Comparison of ENCODE assay signal across 10 cellular contexts in genomic region chr17:30323262-30323894, GRCh38. TPM values are rescaled to one million over a fixed set of nuclear protein-coding genes. Genes with fewer than 3 reads are reported as not detected.
A peak's percentile ranks its signal among the peaks of the same experiment; 100 is the strongest.
DNase-seq lines count a peak whose midpoint lies in the region; ATAC-seq and TF ChIP-seq lines count a peak whose summit lies in the region.
"Had no signal": no experiment of that assay in that cellular context is flagged by ENCODE, and none has a peak within 500 bp of the region (broad histone marks: within the 10 kb centered on the region; RNA-seq: fewer than 3 reads in every experiment).

No MANE protein-coding gene starts in this region.

- no peaks in the 10 kb centered on the region for H3K9me3 ChIP-seq in BE2C
- H3K9me3 ChIP-seq: colonic mucosa had no signal

- peaks cover 19% of the 10 kb centered on the region for H3K4me1 Mint-ChIP-seq in activated CD8-positive, alpha-beta memory T cell treated with anti-CD3 and anti-CD28 coated beads, Interleukin-2, amount 10 ng/mL, durations not matched to agents 7 days and 5 days
- peaks cover 21% of the 10 kb centered on the region for H3K4me1 Mint-ChIP-seq in activated CD4-positive, alpha-beta memory T cell treated with anti-CD3 and anti-CD28 coated beads, Interleukin-2, amount 10 ng/mL, durations not matched to agents 7 days and 5 days
- peaks cover 15 to 18% of the 10 kb centered on the region in 2 donors for H3K4me1 Mint-ChIP-seq in natural killer cell treated with Interleukin-12 subunit alpha and Interleukin-12 subunit beta and Interleukin-15 and Interleukin-18, amount 100 ng/mL, for 72 hours (ENCODE audit: low read depth in 2 of 2)

- no peaks in the 10 kb centered on the region for H3K9me3 Mint-ChIP-seq in activated CD8-positive, alpha-beta memory T cell treated with anti-CD3 and anti-CD28 coated beads, Interleukin-2, amount 10 ng/mL, durations not matched to agents 7 days and 5 days (ENCODE audit: low read depth)
- no peaks in the 10 kb centered on the region for H3K9me3 Mint-ChIP-seq in activated CD4-positive, alpha-beta memory T cell treated with anti-CD3 and anti-CD28 coated beads, Interleukin-2, amount 10 ng/mL, durations not matched to agents 7 days and 5 days
- no peaks in the 10 kb centered on the region for H3K9me3 Mint-ChIP-seq in natural killer cell treated with Interleukin-12 subunit alpha and Interleukin-12 subunit beta and Interleukin-15 and Interleukin-18, amount 100 ng/mL, for 72 hours

- H3K4me1 ChIP-seq in BE2C: no peaks in the 10 kb centered on the region
- H3K4me1 ChIP-seq: colonic mucosa had no signal

- POLR2A ChIA-PET in activated CD4-positive, alpha-beta memory T cell treated with anti-CD3 and anti-CD28 coated beads, Interleukin-2, amount 10 ng/mL, durations not matched to agents 7 days and 5 days (lab: Charles Lee): interaction anchor here (0.8 to 3.1 kb wide), 6 partner anchors 12 to 393 kb away, joined by 3 to 18 read pairs (median 4); partner anchors contain the start of gene BLMH

- CTCF ChIA-PET in activated CD8-positive, alpha-beta memory T cell treated with anti-CD3 and anti-CD28 coated beads, Interleukin-2, amount 10 ng/mL, durations not matched to agents 7 days and 5 days (lab: Charles Lee): interaction anchor here (0.7 to 2.7 kb wide), 6 partner anchors 12 to 218 kb away, joined by 3 to 32 read pairs (median 7); partner anchors contain the start of genes BLMH and TMIGD1
- CTCF ChIA-PET in activated CD4-positive, alpha-beta memory T cell treated with anti-CD3 and anti-CD28 coated beads, Interleukin-2, amount 10 ng/mL, durations not matched to agents 7 days and 5 days (lab: Charles Lee): interaction anchor here (0.6 to 1.4 kb wide), 4 partner anchors 12 to 183 kb away, joined by 3 to 7 read pairs (median 6); no protein-coding TSS in a partner anchor

- H3K4me3 ChIP-seq in BE2C (ENCODE audit: low read depth, low read length): no peak overlapping the region
- H3K4me3 ChIP-seq: colonic mucosa had no signal

- peaks cover 2% of the 10 kb centered on the region for H3K27me3 Mint-ChIP-seq in activated CD8-positive, alpha-beta memory T cell treated with anti-CD3 and anti-CD28 coated beads, Interleukin-2, amount 10 ng/mL, durations not matched to agents 7 days and 5 days
- peaks cover 5% of the 10 kb centered on the region for H3K27me3 Mint-ChIP-seq in activated CD4-positive, alpha-beta memory T cell treated with anti-CD3 and anti-CD28 coated beads, Interleukin-2, amount 10 ng/mL, durations not matched to agents 7 days and 5 days
- H3K27me3 Mint-ChIP-seq in natural killer cell treated with Interleukin-12 subunit alpha and Interleukin-12 subunit beta and Interleukin-15 and Interleukin-18, amount 100 ng/mL, for 72 hours: peaks cover 0 to 9% of the 10 kb centered on the region in 2 donors

- no peak for DNase-seq in activated CD8-positive, alpha-beta memory T cell treated with anti-CD3 and anti-CD28 coated beads, Interleukin-2, amount 10 ng/mL, durations not matched to agents 7 days and 5 days
- no peak for DNase-seq in activated CD8-positive, alpha-beta memory T cell treated with anti-CD3 and anti-CD28 coated beads, Interleukin-2, amount 50 U/mL, for 48 hours
- DNase-seq in NCI-H2107 treated with DMSO at 0.1 percent for 48 hours (lab: John Stamatoyannopoulos, UW; ENCODE audit: unreplicated experiment) (peak; percentile 47), BE2C (no peak), SW480 (ENCODE audit: low spot score) (no peak)
- DNase-seq in activated CD4-positive, alpha-beta memory T cell treated with anti-CD3 and anti-CD28 coated beads, Interleukin-2, amount 10 ng/mL, durations not matched to agents 7 days and 5 days: no peak
- no peak for DNase-seq in natural killer cell treated with Interleukin-12 subunit alpha and Interleukin-12 subunit beta and Interleukin-15 and Interleukin-18, amount 100 ng/mL, for 72 hours (ENCODE audit: low spot score)

- no peaks in the 10 kb centered on the region for H3K36me3 Mint-ChIP-seq in activated CD8-positive, alpha-beta memory T cell treated with anti-CD3 and anti-CD28 coated beads, Interleukin-2, amount 10 ng/mL, durations not matched to agents 7 days and 5 days
- no peaks in the 10 kb centered on the region for H3K36me3 Mint-ChIP-seq in activated CD4-positive, alpha-beta memory T cell treated with anti-CD3 and anti-CD28 coated beads, Interleukin-2, amount 10 ng/mL, durations not matched to agents 7 days and 5 days (ENCODE audit: low read depth)
- no peaks in the 10 kb centered on the region for H3K36me3 Mint-ChIP-seq in natural killer cell treated with Interleukin-12 subunit alpha and Interleukin-12 subunit beta and Interleukin-15 and Interleukin-18, amount 100 ng/mL, for 72 hours

- TF ChIP-seq CTCF in BE2C (IDR thresholded peaks at IDR 0.05; ENCODE audit: low read depth, low read length): no peak

- H3K27me3 ChIP-seq in BE2C: no peaks in the 10 kb centered on the region
- H3K27me3 ChIP-seq: colonic mucosa had no signal

- no peaks in the 10 kb centered on the region for H3K36me3 ChIP-seq in BE2C
- H3K36me3 ChIP-seq: colonic mucosa had no signal

- ATAC-seq in activated CD8-positive, alpha-beta memory T cell treated with anti-CD3 and anti-CD28 coated beads, Interleukin-2, amount 10 ng/mL, durations not matched to agents 7 days and 5 days: peak; percentile 38
- ATAC-seq in natural killer cell treated with Interleukin-12 subunit alpha and Interleukin-12 subunit beta and Interleukin-15 and Interleukin-18, amount 100 ng/mL, for 72 hours: no peak
- no peak for ATAC-seq in HG02642 (IDR thresholded peaks at IDR 0.05; ENCODE audit: poor library complexity, unreplicated experiment)

- no peak overlapping the region for H3K4me3 Mint-ChIP-seq in activated CD8-positive, alpha-beta memory T cell treated with anti-CD3 and anti-CD28 coated beads, Interleukin-2, amount 10 ng/mL, durations not matched to agents 7 days and 5 days
- H3K4me3 Mint-ChIP-seq in activated CD4-positive, alpha-beta memory T cell treated with anti-CD3 and anti-CD28 coated beads, Interleukin-2, amount 10 ng/mL, durations not matched to agents 7 days and 5 days: no peak overlapping the region
- H3K4me3 Mint-ChIP-seq in natural killer cell treated with Interleukin-12 subunit alpha and Interleukin-12 subunit beta and Interleukin-15 and Interleukin-18, amount 100 ng/mL, for 72 hours: peak overlapping the region; percentile 40

- H3K27ac Mint-ChIP-seq in activated CD8-positive, alpha-beta memory T cell treated with anti-CD3 and anti-CD28 coated beads, Interleukin-2, amount 10 ng/mL, durations not matched to agents 7 days and 5 days: peak overlapping the region; percentile 67
- H3K27ac Mint-ChIP-seq in activated CD4-positive, alpha-beta memory T cell treated with anti-CD3 and anti-CD28 coated beads, Interleukin-2, amount 10 ng/mL, durations not matched to agents 7 days and 5 days: peak overlapping the region; percentile 53
- H3K27ac Mint-ChIP-seq in natural killer cell treated with Interleukin-12 subunit alpha and Interleukin-12 subunit beta and Interleukin-15 and Interleukin-18, amount 100 ng/mL, for 72 hours: peak overlapping the region; percentile 14 to 34

RNA-seq across cellular contexts. Expression of gene TMIGD1, which starts 10.5 kb away (rescaled TPM):
- total RNA-seq in activated CD8-positive, alpha-beta memory T cell treated with anti-CD3 and anti-CD28 coated beads, Interleukin-2, amount 10 ng/mL, durations not matched to agents 7 days and 5 days: not detected
- total RNA-seq in activated CD4-positive, alpha-beta memory T cell treated with anti-CD3 and anti-CD28 coated beads, Interleukin-2, amount 10 ng/mL, durations not matched to agents 7 days and 5 days: not detected
- not detected for total RNA-seq in natural killer cell treated with Interleukin-12 subunit alpha and Interleukin-12 subunit beta and Interleukin-15 and Interleukin-18, amount 100 ng/mL, for 72 hours
- not detected for polyA plus RNA-seq in BE2C (2012; ENCODE audit: insufficient read depth, insufficient read length, low read depth)
- total RNA-seq: kidney epithelial cell had no signal

RNA-seq across cellular contexts. Expression of gene BLMH, which starts 31.6 kb away (rescaled TPM):
- 10 to 100 TPM; 68.0 to 70.5 TPM for total RNA-seq in activated CD8-positive, alpha-beta memory T cell treated with anti-CD3 and anti-CD28 coated beads, Interleukin-2, amount 10 ng/mL, durations not matched to agents 7 days and 5 days
- total RNA-seq in activated CD4-positive, alpha-beta memory T cell treated with anti-CD3 and anti-CD28 coated beads, Interleukin-2, amount 10 ng/mL, durations not matched to agents 7 days and 5 days: 10 to 100 TPM; 47.3 to 52.8 TPM
- total RNA-seq in natural killer cell treated with Interleukin-12 subunit alpha and Interleukin-12 subunit beta and Interleukin-15 and Interleukin-18, amount 100 ng/mL, for 72 hours: 10 to 100 TPM; 52.5 to 97.5 TPM
- 7.9 TPM for polyA plus RNA-seq in BE2C (2012; ENCODE audit: insufficient read depth, insufficient read length, low read depth)

RNA-seq across cellular contexts. Expression of gene CPD, which starts 55.3 kb away (rescaled TPM):
- total RNA-seq in activated CD8-positive, alpha-beta memory T cell treated with anti-CD3 and anti-CD28 coated beads, Interleukin-2, amount 10 ng/mL, durations not matched to agents 7 days and 5 days: 10 to 100 TPM; 19.9 to 25.6 TPM
- 10 to 100 TPM; 28.7 to 32.3 TPM for total RNA-seq in activated CD4-positive, alpha-beta memory T cell treated with anti-CD3 and anti-CD28 coated beads, Interleukin-2, amount 10 ng/mL, durations not matched to agents 7 days and 5 days
- 10 to 100 TPM; 69.7 to 97.7 TPM for total RNA-seq in natural killer cell treated with Interleukin-12 subunit alpha and Interleukin-12 subunit beta and Interleukin-15 and Interleukin-18, amount 100 ng/mL, for 72 hours
- 9.2 TPM for polyA plus RNA-seq in BE2C (2012; ENCODE audit: insufficient read depth, insufficient read length, low read depth)
